In genomic region chr2:38835015-38835601, GRCh38 we compare ENCODE assay signal across 9 cellular contexts. TPM values are rescaled to one million over a fixed set of nuclear protein-coding genes. Genes with fewer than 3 reads are reported as not detected.
A peak's percentile ranks its signal among the peaks of the same experiment; 100 is the strongest.
DNase-seq lines count a peak whose midpoint lies in the region; ATAC-seq lines count a peak whose summit lies in the region.
"Had no signal": no experiment of that assay in that cellular context is flagged by ENCODE, and none has a peak within 500 bp of the region (broad histone marks: within the 10 kb centered on the region; RNA-seq: fewer than 3 reads in every experiment).

No MANE protein-coding gene starts in this region.

- H3K4me1 ChIP-seq in right cardiac atrium (ENCODE audit: control insufficient read depth, insufficient read depth, low read length) = no peaks in the 10 kb centered on the region

- DNase-seq in NOMO-1 treated with DMSO at 0.1 percent for 48 hours (lab: John Stamatoyannopoulos, UW; ENCODE audit: unreplicated experiment) = peak; percentile 15
- no peak for DNase-seq in NOMO-1 treated with dmso at 0.1 percent for 144 hours (lab: John Stamatoyannopoulos, UW; ENCODE audit: unreplicated experiment)
- peak; percentile 29 for DNase-seq in NCI-H460 (ENCODE audit: extremely low read depth, low read depth)
- DNase-seq in dermis blood vessel endothelial cell = peak; percentile 52
- DNase-seq in retina = peak; percentile 27
- DNase-seq in activated gamma-delta T cell treated with Interleukin-2 at 50 U/mL for 16 hours = no peak
- no peak for DNase-seq in right cardiac atrium
- DNase-seq: NCI-H2107 had no signal

- WGBS in right cardiac atrium = 70% methylated on average over 1 of the region's 1 CpG

- H3K27me3 ChIP-seq in right cardiac atrium (ENCODE audit: control insufficient read depth, insufficient read depth) = no peaks in the 10 kb centered on the region

- ATAC-seq in right cardiac atrium = no peak
- no peak for ATAC-seq in HG03108 (IDR thresholded peaks at IDR 0.05; ENCODE audit: unreplicated experiment)

- no peak overlapping the region for H3K27ac ChIP-seq in right cardiac atrium (ENCODE audit: low read length)

- no peaks in the 10 kb centered on the region for H3K9me3 ChIP-seq in right cardiac atrium (ENCODE audit: control insufficient read depth, low read length)

- intact Hi-C loops in right cardiac atrium (cut with DNase I) = no loop called here

- no peak overlapping the region for H3K4me3 ChIP-seq in right cardiac atrium (ENCODE audit: low read length)

RNA-seq across cellular contexts. Expression of gene DHX57, which starts 40.6 kb away (rescaled TPM):
- total RNA-seq in NCI-H460 (2014; rRNA removed; shearing (Covaris generic)) = 17.5 and 17.6 TPM in 2 replicates
- 16.5 and 80.1 TPM in 2 replicates for polyA plus RNA-seq in NCI-H460 (2014; cell fraction: nucleus; rRNA removed)
- total RNA-seq in dermis blood vessel endothelial cell = 25.2 and 29.7 TPM in 2 replicates
- 10 to 100 TPM in 1 of 4 donors, 1 to 10 TPM in 3; 8.5 to 10.9 (median 8.8) TPM for total RNA-seq in right cardiac atrium
- polyA plus RNA-seq in right cardiac atrium = 6.0 TPM

RNA-seq across cellular contexts. Expression of gene MORN2, which starts 40.7 kb away (rescaled TPM):
- 30.1 and 36.8 TPM in 2 replicates for total RNA-seq in NCI-H460 (2014; rRNA removed; shearing (Covaris generic))
- polyA plus RNA-seq in NCI-H460 (2014; cell fraction: nucleus; rRNA removed) = 20.8 and 36.0 TPM in 2 replicates
- total RNA-seq in dermis blood vessel endothelial cell (8.7 and 9.7 TPM in 2 replicates), right cardiac atrium (10 to 100 TPM; 18.5 to 22.6 (median 19.6) TPM)
- polyA plus RNA-seq in right cardiac atrium = 50.5 TPM

RNA-seq across cellular contexts. Expression of gene ARHGEF33, which starts 54.6 kb away (rescaled TPM):
- 0.47 and 0.58 TPM in 2 replicates for total RNA-seq in NCI-H460 (2014; rRNA removed; shearing (Covaris generic))
- polyA plus RNA-seq in NCI-H460 (2014; cell fraction: nucleus; rRNA removed) = 0.17 and 0.30 TPM in 2 replicates
- total RNA-seq in dermis blood vessel endothelial cell = 0.14 and 0.34 TPM in 2 replicates
- total RNA-seq in right cardiac atrium = 1 to 10 TPM in 1 of 4 donors, under 1 TPM in 3; 0.31 to 1.5 (median 0.55) TPM
- 0.29 TPM for polyA plus RNA-seq in right cardiac atrium

RNA-seq across cellular contexts. Expression of gene GEMIN6, which starts 57.1 kb away (rescaled TPM):
- total RNA-seq in NCI-H460 (2014; rRNA removed; shearing (Covaris generic)) = 24.6 and 25.0 TPM in 2 replicates
- polyA plus RNA-seq in NCI-H460 (2014; cell fraction: nucleus; rRNA removed) = 13.8 and 17.6 TPM in 2 replicates
- total RNA-seq in dermis blood vessel endothelial cell (12.6 and 16.7 TPM in 2 replicates), right cardiac atrium (10 to 100 TPM in 2 of 4 donors, 1 to 10 TPM in 2; 7.8 to 12.8 (median 9.2) TPM)
- polyA plus RNA-seq in right cardiac atrium = 7.3 TPM

Comparison
In these comparisons a context has a peak if more than half of its experiments do, and no peak if none do; other contexts are left out.
1. DNase-seq: peak in NOMO-1 treated with DMSO at 0.1 percent for 48 hours (single experiment), NCI-H460 (single experiment), dermis blood vessel endothelial cell (single experiment) and retina (single experiment); none in NOMO-1 treated with dmso at 0.1 percent for 144 hours (single experiment), activated gamma-delta T cell treated with Interleukin-2 at 50 U/mL for 16 hours (single experiment) and right cardiac atrium (0 of 3).